Comparison of ENCODE assay signal across 10 cellular contexts in genomic region chr1:234841710-234842231, GRCh38.
A peak's percentile ranks its signal among the peaks of the same experiment; 100 is the strongest.
DNase-seq lines count a peak whose midpoint lies in the region; ATAC-seq, FAIRE-seq and TF ChIP-seq lines count a peak whose summit lies in the region.
"Had no signal": no experiment of that assay in that cellular context is flagged by ENCODE, and none has a peak within 500 bp of the region (broad histone marks: within the 10 kb centered on the region; RNA-seq: fewer than 3 reads in every experiment).

No MANE protein-coding gene starts in this region.

- no peak overlapping the region for H2AK5ac ChIP-seq in mesendoderm (ENCODE audit: low read length)

- H3K4me2 ChIP-seq in mesendoderm (ENCODE audit: low read length) = no peak overlapping the region

- intact Hi-C loops in pancreas (cut with DNase I) = no loop called here

- H3K9me3 ChIP-seq in pancreas = no peaks in the 10 kb centered on the region

- no peak overlapping the region for H2BK15ac ChIP-seq in mesendoderm (replicated peaks; ENCODE audit: low read depth)

- peak; percentile 99 for DNase-seq in NOMO-1 treated with DMSO at 0.1 percent for 48 hours (lab: John Stamatoyannopoulos, UW; ENCODE audit: unreplicated experiment)
- DNase-seq in choroid plexus epithelial cell (ENCODE audit: low read depth) = peak; percentile 56
- peak in 1 of 6 donors; percentile 65 for DNase-seq in pancreas
- DNase-seq in mesendoderm = no peak
- DNase-seq: activated CD4-positive, alpha-beta T cell treated with anti-CD3 and anti-CD28 coated beads for 48 hours; effector CD8-positive, alpha-beta T cell had no signal

- H3K27me3 ChIP-seq in pancreas (no peaks in the 10 kb centered on the region), mesendoderm (ENCODE audit: insufficient read depth, low read length, poor library complexity) (no peaks in the 10 kb centered on the region)

- no peak for FAIRE-seq in pancreas (lab: Jason Lieb, UNC)

- H3K56ac ChIP-seq in mesendoderm (ENCODE audit: low read length) = no peak overlapping the region

- H3K27ac ChIP-seq in pancreas (no peak overlapping the region), mesendoderm (ENCODE audit: low read depth, low read length) (no peak overlapping the region)

- H3K18ac ChIP-seq in mesendoderm (ENCODE audit: low read length) = no peak overlapping the region

- H3K23ac ChIP-seq in mesendoderm (ENCODE audit: low read length) = no peak overlapping the region

- H3K4me3 ChIP-seq in choroid plexus epithelial cell (ENCODE audit: low read depth, low read length) (no peak overlapping the region), pancreas (no peak overlapping the region), mesendoderm (ENCODE audit: low read length) (no peak overlapping the region)

- TF ChIP-seq CTCF in choroid plexus epithelial cell (conservative IDR thresholded peaks at IDR 0.05; ENCODE audit: low read depth, low read length) (no peak), pancreas (IDR thresholded peaks at IDR 0.05) (no peak)

- peaks cover 0 to 8% (median 0%) of the 10 kb centered on the region in 3 donors for H3K4me1 ChIP-seq in pancreas
- no peaks in the 10 kb centered on the region for H3K4me1 ChIP-seq in mesendoderm (ENCODE audit: control insufficient read depth, low read depth, low read length)

- no peak overlapping the region for H2BK120ac ChIP-seq in mesendoderm (ENCODE audit: low read depth, low read length)

- no peaks in the 10 kb centered on the region for H3K36me3 ChIP-seq in pancreas
- no peaks in the 10 kb centered on the region for H3K36me3 ChIP-seq in mesendoderm (ENCODE audit: control insufficient read depth, insufficient read depth, low read length)

- H3K79me1 ChIP-seq in mesendoderm (ENCODE audit: low read length) = no peaks in the 10 kb centered on the region

- H4K5ac ChIP-seq in mesendoderm (ENCODE audit: low read length) = no peak overlapping the region

- ATAC-seq in GM18505 (IDR thresholded peaks at IDR 0.05; ENCODE audit: unreplicated experiment) (no peak), pancreas (peak in 3 of 4 donors; percentile 29 to 67 (median 54)), GM21526 (IDR thresholded peaks at IDR 0.05; ENCODE audit: low FRiP score, unreplicated experiment) (no peak), GM18858 (IDR thresholded peaks at IDR 0.05; ENCODE audit: unreplicated experiment) (no peak), HG02970 (IDR thresholded peaks at IDR 0.05; ENCODE audit: low FRiP score, unreplicated experiment) (no peak)

- WGBS in pancreas, 2 donors = 83 to 85% methylated on average over 7 of the region's 7 CpGs
- WGBS in mesendoderm (ENCODE audit: extremely low coverage, insufficient coverage, low lambda C conversion rate) = no CpG with 5 or more reads among the region's 7 CpGs

- H2BK5ac ChIP-seq in mesendoderm (ENCODE audit: low read length) = no peak overlapping the region

- no peak overlapping the region for H3K4ac ChIP-seq in mesendoderm (ENCODE audit: low read depth, low read length)

- H3K9ac ChIP-seq in mesendoderm (ENCODE audit: low read length) = no peak overlapping the region

- TF ChIP-seq POLR2A in GM18505 (IDR thresholded peaks at IDR 0.05; ENCODE audit: borderline replicate concordance, extremely low read depth, insufficient read depth, insufficient read length) = peak; percentile 46

- no peaks in the 10 kb centered on the region for H3K79me2 ChIP-seq in mesendoderm (ENCODE audit: control insufficient read depth, insufficient read depth, low read length)

- no peak overlapping the region for H4K8ac ChIP-seq in mesendoderm (ENCODE audit: low read depth, low read length)

Comparison
In these comparisons a context has a peak if more than half of its experiments do, and no peak if none do; other contexts are left out.
1. ATAC-seq: peak in pancreas (3 of 4); none in GM18505 (single experiment), GM21526 (single experiment), GM18858 (single experiment) and HG02970 (single experiment).